Comparison of ENCODE assay signal across 1 cellular context in genomic region chr3:183230251-183230650, GRCh38. TPM values are rescaled to one million over a fixed set of nuclear protein-coding genes. Genes with fewer than 3 reads are reported as not detected.
"Had no signal": no experiment of that assay in that cellular context is flagged by ENCODE, and none has a peak within 500 bp of the region (broad histone marks: within the 10 kb centered on the region; RNA-seq: fewer than 3 reads in every experiment).

No MANE protein-coding gene starts in this region.

RNA-seq across cellular contexts. Expression of gene B3GNT5, which starts 22.8 kb away (rescaled TPM):
- total RNA-seq: naive thymus-derived CD8-positive, alpha-beta T cell had no signal
- polyA plus RNA-seq: naive thymus-derived CD8-positive, alpha-beta T cell had no signal
